3 cellular contexts compared by ENCODE assay signal in genomic region chr11:18722293-18722637, GRCh38.
TF ChIP-seq lines count a peak whose summit lies in the region.

No MANE protein-coding gene starts in this region.

TF ChIP-seq in SK-N-SH, 30 proteins besides CTCF, POLR2A, EP300 and RAD21 (continues in another document):
- no peak for TF ChIP-seq FOXJ3 (CRISPR knock-in tag; IDR thresholded peaks at IDR 0.05)
- no peak for TF ChIP-seq YY1 (IDR thresholded peaks at IDR 0.05; ENCODE audit: low read depth)
- TF ChIP-seq FOSL2 (IDR thresholded peaks at IDR 0.05; ENCODE audit: borderline replicate concordance, low read depth): no peak
- TF ChIP-seq RXRA (IDR thresholded peaks at IDR 0.05; ENCODE audit: borderline replicate concordance, low read depth): no peak
- TF ChIP-seq JUND (IDR thresholded peaks at IDR 0.05): no peak
- TF ChIP-seq NRF1 (IDR thresholded peaks at IDR 0.05; ENCODE audit: low read depth, low read length): no peak
- TF ChIP-seq MEF2A (IDR thresholded peaks at IDR 0.05; ENCODE audit: borderline replicate concordance, low read depth): no peak
- TF ChIP-seq TCF12 (IDR thresholded peaks at IDR 0.05): no peak
- TF ChIP-seq, protein P1, sequence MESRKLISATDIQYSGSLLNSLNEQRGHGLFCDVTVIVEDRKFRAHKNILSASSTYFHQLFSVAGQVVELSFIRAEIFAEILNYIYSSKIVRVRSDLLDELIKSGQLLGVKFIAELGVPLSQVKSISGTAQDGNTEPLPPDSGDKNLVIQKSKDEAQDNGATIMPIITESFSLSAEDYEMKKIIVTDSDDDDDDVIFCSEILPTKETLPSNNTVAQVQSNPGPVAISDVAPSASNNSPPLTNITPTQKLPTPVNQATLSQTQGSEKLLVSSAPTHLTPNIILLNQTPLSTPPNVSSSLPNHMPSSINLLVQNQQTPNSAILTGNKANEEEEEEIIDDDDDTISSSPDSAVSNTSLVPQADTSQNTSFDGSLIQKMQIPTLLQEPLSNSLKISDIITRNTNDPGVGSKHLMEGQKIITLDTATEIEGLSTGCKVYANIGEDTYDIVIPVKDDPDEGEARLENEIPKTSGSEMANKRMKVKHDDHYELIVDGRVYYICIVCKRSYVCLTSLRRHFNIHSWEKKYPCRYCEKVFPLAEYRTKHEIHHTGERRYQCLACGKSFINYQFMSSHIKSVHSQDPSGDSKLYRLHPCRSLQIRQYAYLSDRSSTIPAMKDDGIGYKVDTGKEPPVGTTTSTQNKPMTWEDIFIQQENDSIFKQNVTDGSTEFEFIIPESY (IDR thresholded peaks at IDR 0.05; ENCODE audit: borderline replicate concordance, low read depth): no peak
- no peak for TF ChIP-seq ELF1 (IDR thresholded peaks at IDR 0.05)
- no peak for TF ChIP-seq REST (IDR thresholded peaks at IDR 0.05; ENCODE audit: low read depth, low read length)
- TF ChIP-seq, protein P2, sequence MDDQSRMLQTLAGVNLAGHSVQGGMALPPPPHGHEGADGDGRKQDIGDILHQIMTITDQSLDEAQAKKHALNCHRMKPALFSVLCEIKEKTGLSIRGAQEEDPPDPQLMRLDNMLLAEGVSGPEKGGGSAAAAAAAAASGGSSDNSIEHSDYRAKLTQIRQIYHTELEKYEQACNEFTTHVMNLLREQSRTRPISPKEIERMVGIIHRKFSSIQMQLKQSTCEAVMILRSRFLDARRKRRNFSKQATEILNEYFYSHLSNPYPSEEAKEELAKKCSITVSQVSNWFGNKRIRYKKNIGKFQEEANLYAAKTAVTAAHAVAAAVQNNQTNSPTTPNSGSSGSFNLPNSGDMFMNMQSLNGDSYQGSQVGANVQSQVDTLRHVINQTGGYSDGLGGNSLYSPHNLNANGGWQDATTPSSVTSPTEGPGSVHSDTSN (IDR thresholded peaks at IDR 0.05): no peak
- no peak for TF ChIP-seq CHD2 (IDR thresholded peaks at IDR 0.05; ENCODE audit: low read length, partially characterized antibody)
- no peak for TF ChIP-seq MXI1 (IDR thresholded peaks at IDR 0.05; ENCODE audit: low read depth, low read length)
- TF ChIP-seq TAF1 (IDR thresholded peaks at IDR 0.05; ENCODE audit: borderline replicate concordance, low read depth, low read length): no peak
- no peak for TF ChIP-seq FOXM1 (IDR thresholded peaks at IDR 0.05; ENCODE audit: low read depth)

TF ChIP-seq in SK-N-SH treated with all-trans-retinoic acid at 6 μM for 48 hours, 23 proteins besides CTCF, POLR2A, EP300 and RAD21:
- no peak for TF ChIP-seq OSR1 (CRISPR knock-in tag; IDR thresholded peaks at IDR 0.05)
TF ChIP-seq in SK-N-SH treated with all-trans-retinoic acid at 6 μM for 48 hours: peak in this region for 0.

TF ChIP-seq in K562, 482 proteins besides CTCF, POLR2A, EP300 and RAD21:
- no peak for TF ChIP-seq SMAD4 (CRISPR knock-in tag; conservative IDR thresholded peaks at IDR 0.05)
- TF ChIP-seq, protein P3, sequence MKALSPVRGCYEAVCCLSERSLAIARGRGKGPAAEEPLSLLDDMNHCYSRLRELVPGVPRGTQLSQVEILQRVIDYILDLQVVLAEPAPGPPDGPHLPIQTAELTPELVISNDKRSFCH (CRISPR knock-in tag; IDR thresholded peaks at IDR 0.05): no peak
- TF ChIP-seq, protein P3 (tag; IDR thresholded peaks at IDR 0.05): no peak
- no peak for TF ChIP-seq NCOA1 (IDR thresholded peaks at IDR 0.05; ENCODE audit: low read depth)
- TF ChIP-seq, protein P4, sequence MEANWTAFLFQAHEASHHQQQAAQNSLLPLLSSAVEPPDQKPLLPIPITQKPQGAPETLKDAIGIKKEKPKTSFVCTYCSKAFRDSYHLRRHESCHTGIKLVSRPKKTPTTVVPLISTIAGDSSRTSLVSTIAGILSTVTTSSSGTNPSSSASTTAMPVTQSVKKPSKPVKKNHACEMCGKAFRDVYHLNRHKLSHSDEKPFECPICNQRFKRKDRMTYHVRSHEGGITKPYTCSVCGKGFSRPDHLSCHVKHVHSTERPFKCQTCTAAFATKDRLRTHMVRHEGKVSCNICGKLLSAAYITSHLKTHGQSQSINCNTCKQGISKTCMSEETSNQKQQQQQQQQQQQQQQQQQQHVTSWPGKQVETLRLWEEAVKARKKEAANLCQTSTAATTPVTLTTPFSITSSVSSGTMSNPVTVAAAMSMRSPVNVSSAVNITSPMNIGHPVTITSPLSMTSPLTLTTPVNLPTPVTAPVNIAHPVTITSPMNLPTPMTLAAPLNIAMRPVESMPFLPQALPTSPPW (CRISPR knock-in tag; IDR thresholded peaks at IDR 0.05): no peak
- no peak for TF ChIP-seq GATA2 (CRISPR knock-in tag; IDR thresholded peaks at IDR 0.05)
- TF ChIP-seq, protein P5, sequence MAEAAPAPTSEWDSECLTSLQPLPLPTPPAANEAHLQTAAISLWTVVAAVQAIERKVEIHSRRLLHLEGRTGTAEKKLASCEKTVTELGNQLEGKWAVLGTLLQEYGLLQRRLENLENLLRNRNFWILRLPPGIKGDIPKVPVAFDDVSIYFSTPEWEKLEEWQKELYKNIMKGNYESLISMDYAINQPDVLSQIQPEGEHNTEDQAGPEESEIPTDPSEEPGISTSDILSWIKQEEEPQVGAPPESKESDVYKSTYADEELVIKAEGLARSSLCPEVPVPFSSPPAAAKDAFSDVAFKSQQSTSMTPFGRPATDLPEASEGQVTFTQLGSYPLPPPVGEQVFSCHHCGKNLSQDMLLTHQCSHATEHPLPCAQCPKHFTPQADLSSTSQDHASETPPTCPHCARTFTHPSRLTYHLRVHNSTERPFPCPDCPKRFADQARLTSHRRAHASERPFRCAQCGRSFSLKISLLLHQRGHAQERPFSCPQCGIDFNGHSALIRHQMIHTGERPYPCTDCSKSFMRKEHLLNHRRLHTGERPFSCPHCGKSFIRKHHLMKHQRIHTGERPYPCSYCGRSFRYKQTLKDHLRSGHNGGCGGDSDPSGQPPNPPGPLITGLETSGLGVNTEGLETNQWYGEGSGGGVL (CRISPR knock-in tag; IDR thresholded peaks at IDR 0.05): no peak
- TF ChIP-seq PRDM10 (IDR thresholded peaks at IDR 0.05; ENCODE audit: partially characterized antibody): no peak
- no peak for TF ChIP-seq NFIX (CRISPR knock-in tag; IDR thresholded peaks at IDR 0.05; ENCODE audit: low read depth)
- TF ChIP-seq GTF2A2 (tag; IDR thresholded peaks at IDR 0.05): no peak
- TF ChIP-seq CBX5 (IDR thresholded peaks at IDR 0.05; ENCODE audit: borderline replicate concordance, low read depth): no peak
- TF ChIP-seq PTTG1 (tag; IDR thresholded peaks at IDR 0.05; ENCODE audit: low read depth): no peak
- TF ChIP-seq RBBP5 (IDR thresholded peaks at IDR 0.05; ENCODE audit: borderline replicate concordance, insufficient read depth, low read length, poor library complexity, severe bottlenecking): no peak
